Comparison of ENCODE assay signal across 19 cellular contexts in the genomic region with DNA sequence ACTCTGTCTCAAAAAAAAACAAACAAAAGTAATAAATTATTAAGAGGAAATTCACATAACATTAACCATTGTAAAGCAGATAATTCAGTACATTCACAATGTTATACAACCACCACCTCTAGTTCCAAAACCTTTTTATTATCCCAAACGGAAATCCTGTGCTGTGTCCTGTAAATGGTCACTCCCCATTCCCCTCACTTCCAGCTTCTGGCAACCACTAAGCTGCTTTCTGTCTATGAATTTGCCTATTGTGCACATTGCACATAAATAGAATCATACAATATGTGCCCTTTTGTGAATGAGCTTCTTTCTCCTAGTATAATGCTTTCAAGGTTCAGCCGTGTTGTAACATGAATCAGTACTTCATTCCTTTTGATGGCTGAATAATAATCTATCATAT. TPM values are rescaled to one million over a fixed set of nuclear protein-coding genes. Genes with fewer than 3 reads are reported as not detected.
"Had no signal": no experiment of that assay in that cellular context is flagged by ENCODE, and none has a peak within 500 bp of the region (broad histone marks: within the 10 kb centered on the region; RNA-seq: fewer than 3 reads in every experiment).

No MANE protein-coding gene starts in this region.

- H3K9me3 Mint-ChIP-seq: effector memory CD8-positive, alpha-beta T cell; naive B cell had no signal

- DNase-seq: central memory CD4-positive, alpha-beta T cell; effector memory CD8-positive, alpha-beta T cell; lower lobe of right lung; mesenchymal stem cell; naive B cell; nephron progenitor cell; posterior cingulate gyrus; right cardiac atrium; small intestine; stimulated activated CD4-positive, alpha-beta T cell treated with anti-CD3 and anti-CD28 coated beads, Interleukin-12 subunit alpha, Interleukin-12 subunit beta, amount 100 ng/mL, for 4 hours; stimulated activated naive CD4-positive, alpha-beta T cell; tibial artery; upper lobe of right lung had no signal

- H3K4me3 Mint-ChIP-seq: effector memory CD8-positive, alpha-beta T cell; nephron progenitor cell had no signal

- ATAC-seq: effector memory CD8-positive, alpha-beta T cell; left lobe of liver; lower lobe of right lung; upper lobe of right lung had no signal

- H3K36me3 Mint-ChIP-seq: naive B cell had no signal

- H3K4me1 Mint-ChIP-seq: nephron progenitor cell had no signal

- H3K27ac Mint-ChIP-seq: effector memory CD8-positive, alpha-beta T cell; nephron progenitor cell had no signal

- H3K27me3 Mint-ChIP-seq: naive B cell had no signal

RNA-seq across cellular contexts. Expression of gene C9orf152, which starts 20.8 kb away (rescaled TPM):
- total RNA-seq: chondrocyte, esophagus muscularis mucosa, fibroblast of villous mesenchyme, osteoblast, pulmonary artery endothelial cell, right cardiac atrium had no signal
